25 cellular contexts compared by ENCODE assay signal in genomic region chr2:64947906-64948305, GRCh38. TPM values are rescaled to one million over a fixed set of nuclear protein-coding genes. Genes with fewer than 3 reads are reported as not detected.
DNase-seq lines count a peak whose midpoint lies in the region; ATAC-seq and TF ChIP-seq lines count a peak whose summit lies in the region.
"Had no signal": no experiment of that assay in that cellular context is flagged by ENCODE, and none has a peak within 500 bp of the region (broad histone marks: within the 10 kb centered on the region; RNA-seq: fewer than 3 reads in every experiment).

No MANE protein-coding gene starts in this region.

- H3K27me3 ChIP-seq in BLaER1, result no peaks in the 10 kb centered on the region
- H3K27me3 ChIP-seq in CD8-positive, alpha-beta T cell (ENCODE audit: insufficient read depth, low read length), result no peaks in the 10 kb centered on the region
- H3K27me3 ChIP-seq: brain microvascular endothelial cell, foreskin keratinocyte, pancreas, tibial artery had no signal

- H3K9me3 Mint-ChIP-seq in CD8-positive, alpha-beta T cell, result no peaks in the 10 kb centered on the region
- H3K9me3 Mint-ChIP-seq in brain (peaks cover 0 to 4% (median 0%) of the 10 kb centered on the region in 5 experiments), nephron (no peaks in the 10 kb centered on the region)
- H3K9me3 Mint-ChIP-seq: CD4-positive, alpha-beta T cell; GM23338; stimulated activated naive CD8-positive, alpha-beta T cell treated with anti-CD3 and anti-CD28 coated beads, Interleukin-15, Interleukin-2, amounts not matched to agents 100 ng/mL and 50 ng/mL, for 24 hours had no signal

- intact Hi-C loops in CD8-positive, alpha-beta T cell (cut with DNase I, micrococcal nuclease), result loop anchor here in 1 of 2 experiments (2.0 kb wide), 1 partner anchor 41 kb away; the partner anchor contains the start of gene SLC1A4

- POLR2A ChIA-PET in CD8-positive, alpha-beta T cell (lab: Charles Lee), result no interaction called here

- no peak overlapping the region for H3K9ac ChIP-seq in BLaER1

- peak overlapping the region; percentile 27 for H3K27ac Mint-ChIP-seq in CD8-positive, alpha-beta T cell
- H3K27ac Mint-ChIP-seq in brain, result peak overlapping the region; percentile 55 to 90 (median 84)
- H3K27ac Mint-ChIP-seq in nephron, result peak overlapping the region; percentile 0 to 39 (median 10)
- H3K27ac Mint-ChIP-seq: GM23338 had no signal

- CTCF ChIA-PET in CD8-positive, alpha-beta T cell (lab: Charles Lee), result interaction anchor here (1.3 to 3.3 kb wide), 2 partner anchors 29 to 239 kb away, joined by 3 to 14 read pairs; no protein-coding TSS in a partner anchor

- no peaks in the 10 kb centered on the region for H3K27me3 Mint-ChIP-seq in CD8-positive, alpha-beta T cell (ENCODE audit: low read depth)
- H3K27me3 Mint-ChIP-seq in brain (peaks cover 9% of the 10 kb centered on the region), nephron (ENCODE audit: low read depth) (peaks cover 5% of the 10 kb centered on the region)
- H3K27me3 Mint-ChIP-seq: CD4-positive, alpha-beta T cell; stimulated activated naive CD8-positive, alpha-beta T cell treated with anti-CD3 and anti-CD28 coated beads, Interleukin-15, Interleukin-2, amounts not matched to agents 100 ng/mL and 50 ng/mL, for 24 hours; T-helper 17 cell had no signal

- H3K4me1 Mint-ChIP-seq in CD8-positive, alpha-beta T cell (ENCODE audit: low read depth), result peaks cover 32% of the 10 kb centered on the region
- H3K4me1 Mint-ChIP-seq in brain, result peaks cover 39% of the 10 kb centered on the region
- H3K4me1 Mint-ChIP-seq in nephron, result peaks cover 29% of the 10 kb centered on the region

- H3K36me3 Mint-ChIP-seq in CD8-positive, alpha-beta T cell, result no peaks in the 10 kb centered on the region
- H3K36me3 Mint-ChIP-seq in brain, result no peaks in the 10 kb centered on the region
- no peaks in the 10 kb centered on the region for H3K36me3 Mint-ChIP-seq in nephron (ENCODE audit: low read depth)

- no peak overlapping the region for H3K4me3 ChIP-seq in BLaER1
- H3K4me3 ChIP-seq in CD8-positive, alpha-beta T cell (ENCODE audit: low read depth, low read length), result no peak overlapping the region
- H3K4me3 ChIP-seq: GM23338, pancreas, tibial artery had no signal

- H4K20me1 ChIP-seq in BLaER1, result no peaks in the 10 kb centered on the region

- ATAC-seq in CD8-positive, alpha-beta T cell, result no peak
- no peak for ATAC-seq in GM21423 (IDR thresholded peaks at IDR 0.05; ENCODE audit: unreplicated experiment)
- ATAC-seq: foreskin keratinocyte, GM23338, pancreas, sciatic nerve, T-helper 17 cell had no signal

- no peaks in the 10 kb centered on the region for H3K36me3 ChIP-seq in BLaER1
- H3K36me3 ChIP-seq in CD8-positive, alpha-beta T cell (ENCODE audit: insufficient read depth, low read length), result no peaks in the 10 kb centered on the region
- H3K36me3 ChIP-seq: brain microvascular endothelial cell, pancreas, tibial artery had no signal

- peaks cover 68% of the 10 kb centered on the region for H3K4me1 ChIP-seq in BLaER1
- H3K4me1 ChIP-seq in CD8-positive, alpha-beta T cell (ENCODE audit: insufficient read depth, low read length), result peaks cover 24% of the 10 kb centered on the region

- peak overlapping the region; percentile 95 for H3K27ac ChIP-seq in BLaER1
- no peak overlapping the region for H3K27ac ChIP-seq in CD8-positive, alpha-beta T cell (ENCODE audit: low read depth, low read length)
- H3K27ac ChIP-seq: brain microvascular endothelial cell, foreskin keratinocyte, pancreas, tibial artery had no signal

- TF ChIP-seq CTCF in CD8-positive, alpha-beta T cell (IDR thresholded peaks at IDR 0.05), result no peak
- TF ChIP-seq CTCF in brain (conservative IDR thresholded peaks at IDR 0.05), result no peak
- TF ChIP-seq CTCF in nephron (IDR thresholded peaks at IDR 0.05; ENCODE audit: unreplicated experiment in 3 of 3), result no peak

- no peak for DNase-seq in CD8-positive, alpha-beta T cell
- DNase-seq in NCI-H1048 (lab: John Stamatoyannopoulos, UW) (no peak), NCI-H226 (no peak)
- DNase-seq: activated CD4-positive, alpha-beta T cell treated with anti-CD3 and anti-CD28 coated beads for 4 hours; activated CD8-positive, alpha-beta memory T cell treated with anti-CD3 and anti-CD28 coated beads, Interleukin-2, amount 50 U/mL, for 4 hours; activated effector memory CD4-positive, alpha-beta T cell treated with Interleukin-2 at 50 U/mL for 16 hours; brain microvascular endothelial cell; CD4-positive, alpha-beta T cell; DMS53; effector CD4-positive, alpha-beta T cell; foreskin keratinocyte; GF-D8; KG1; NCI-H146; NCI-H524; pancreas; T-helper 17 cell; tibial artery had no signal

- H3K4me3 Mint-ChIP-seq in CD8-positive, alpha-beta T cell, result no peak overlapping the region
- H3K4me3 Mint-ChIP-seq in brain, result peak overlapping the region in 3 of 5 experiments; percentile 4 to 23 (median 15)
- no peak overlapping the region for H3K4me3 Mint-ChIP-seq in nephron
- H3K4me3 Mint-ChIP-seq: CD4-positive, alpha-beta T cell; GM23338; stimulated activated naive CD8-positive, alpha-beta T cell treated with anti-CD3 and anti-CD28 coated beads, Interleukin-15, Interleukin-2, amounts not matched to agents 100 ng/mL and 50 ng/mL, for 24 hours; T-helper 17 cell had no signal

- H3K4me2 ChIP-seq in BLaER1, result peak overlapping the region; percentile 86
- H3K4me2 ChIP-seq: GM23338 had no signal

- H3K9me3 ChIP-seq in BLaER1, result no peaks in the 10 kb centered on the region
- H3K9me3 ChIP-seq in CD8-positive, alpha-beta T cell (ENCODE audit: low read length), result no peaks in the 10 kb centered on the region
- H3K9me3 ChIP-seq: pancreas, tibial artery had no signal

RNA-seq across cellular contexts. Expression of gene SLC1A4, which starts 41.3 kb away (rescaled TPM):
- total RNA-seq in CD8-positive, alpha-beta T cell, result 1 to 10 TPM; 3.1 to 4.2 TPM
- 55.5 TPM for polyA plus RNA-seq in brain (ENCODE audit: insufficient read depth, low read depth, low replicate concordance)

Comparison
In these comparisons a context has a peak if more than half of its experiments do, and no peak if none do; other contexts are left out.
1. H3K27ac Mint-ChIP-seq: peak in every context shown above with its lines; median percentile 84 in brain; 27 in CD8-positive, alpha-beta T cell; 10 in nephron.
2. H3K4me3 Mint-ChIP-seq: peak in brain (3 of 5); none in CD8-positive, alpha-beta T cell (single experiment) and nephron (0 of 3).